ENCODE assay signal across 20 cellular contexts in the genomic region with DNA sequence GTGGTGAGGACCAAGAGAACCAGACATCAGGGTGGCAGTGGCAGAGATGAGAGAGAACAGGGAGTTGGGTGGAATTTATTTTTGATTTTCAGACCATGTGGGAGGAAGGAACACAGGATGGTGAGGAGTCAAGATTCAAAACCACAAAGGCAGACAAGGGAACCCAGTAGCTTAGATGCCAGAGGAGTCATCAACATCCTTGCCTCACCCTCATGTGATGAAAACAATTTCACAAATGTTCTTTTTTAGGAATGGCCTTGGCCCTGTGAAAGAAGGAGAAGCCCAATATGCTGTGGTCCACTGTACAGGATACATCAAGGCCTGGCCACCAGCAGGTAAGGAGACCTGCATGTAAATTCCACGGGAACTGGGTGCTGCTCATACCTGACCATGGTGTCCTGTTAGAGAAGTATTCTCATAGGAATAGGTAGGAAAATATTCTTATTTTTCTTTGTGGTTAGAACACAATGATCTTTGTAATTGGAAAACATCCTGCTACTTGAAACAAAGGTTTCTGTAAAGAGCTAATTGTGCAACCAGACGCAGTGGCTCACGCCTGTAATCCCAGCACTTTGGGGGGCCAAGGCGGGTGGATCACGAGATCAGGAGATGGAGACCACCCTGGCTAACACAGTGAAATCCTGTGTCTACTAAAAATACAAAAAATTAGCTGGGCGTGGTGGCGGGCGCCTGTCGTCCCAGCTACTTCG.
DNase-seq lines count a peak whose midpoint lies in the region; ATAC-seq and TF ChIP-seq lines count a peak whose summit lies in the region.
"Had no signal": no experiment of that assay in that cellular context is flagged by ENCODE, and none has a peak within 500 bp of the region (broad histone marks: within the 10 kb centered on the region; RNA-seq: fewer than 3 reads in every experiment).

No MANE protein-coding gene starts in this region.

- ATAC-seq in WTC11 (no peak), HG02852 (IDR thresholded peaks at IDR 0.05; ENCODE audit: unreplicated experiment) (no peak)
- ATAC-seq: activated naive CD4-positive, alpha-beta T cell treated with anti-CD3 and anti-CD28 coated beads, Interleukin-2, amount 50 U/mL, for 72 hours; T-helper 17 cell had no signal

- H3K9me3 ChIP-seq in MG63: peaks cover 16% of the 10 kb centered on the region; the same call in 1 of the 2 replicates
- H3K9me3 ChIP-seq: BE2C had no signal

- H3K4me3 Mint-ChIP-seq in HFFc6 (peak overlapping the region; percentile 7; the same call in 1 of the 2 replicates), WTC11 (no peak overlapping the region)
- H3K4me3 Mint-ChIP-seq: stimulated activated naive CD8-positive, alpha-beta T cell treated with anti-CD3 and anti-CD28 coated beads, Interleukin-15, Interleukin-2, amounts not matched to agents 100 ng/mL and 50 ng/mL, for 24 hours; T-helper 17 cell had no signal

- CTCF ChIA-PET in WTC11 (lab: Charles Lee): no interaction called here

- H3K27ac Mint-ChIP-seq in HFFc6 (peak overlapping the region; percentile 66), WTC11 (no peak overlapping the region)
- H3K27ac Mint-ChIP-seq: activated naive CD4-positive, alpha-beta T cell treated with anti-CD3 and anti-CD28 coated beads, Interleukin-2, amount 50 U/mL, for 72 hours; stimulated activated naive CD8-positive, alpha-beta T cell treated with anti-CD3 and anti-CD28 coated beads, Interleukin-15, Interleukin-2, amounts not matched to agents 100 ng/mL and 50 ng/mL, for 24 hours; T-helper 17 cell had no signal

- peak overlapping the region; percentile 40 for H3K27ac ChIP-seq in caudate nucleus (ENCODE audit: low read depth, low read length)
- H3K27ac ChIP-seq: HL-60 had no signal

- TF ChIP-seq CTCF in HFFc6 (IDR thresholded peaks at IDR 0.05): no peak
- TF ChIP-seq CTCF in WTC11 (IDR thresholded peaks at IDR 0.05): no peak

- H3K9me3 Mint-ChIP-seq in HFFc6: peaks cover 16% of the 10 kb centered on the region
- peaks cover 25% of the 10 kb centered on the region; the same call in 1 of the 2 replicates for H3K9me3 Mint-ChIP-seq in WTC11

- H3K27me3 Mint-ChIP-seq in HFFc6 (ENCODE audit: insufficient read depth) (peaks cover 2% of the 10 kb centered on the region), WTC11 (ENCODE audit: low read depth) (no peaks in the 10 kb centered on the region)
- H3K27me3 Mint-ChIP-seq: stimulated activated naive CD8-positive, alpha-beta T cell treated with anti-CD3 and anti-CD28 coated beads, Interleukin-15, Interleukin-2, amounts not matched to agents 100 ng/mL and 50 ng/mL, for 24 hours; T-helper 17 cell had no signal

- peaks cover 22% of the 10 kb centered on the region for H3K36me3 ChIP-seq in MG63
- H3K36me3 ChIP-seq: BE2C had no signal

- H3K36me3 Mint-ChIP-seq in HFFc6 (ENCODE audit: low read depth): peaks cover 45% of the 10 kb centered on the region
- peaks cover 9% of the 10 kb centered on the region for H3K36me3 Mint-ChIP-seq in WTC11
- H3K36me3 Mint-ChIP-seq: activated naive CD4-positive, alpha-beta T cell treated with anti-CD3 and anti-CD28 coated beads, Interleukin-2, amount 50 U/mL, for 72 hours had no signal

- POLR2A ChIA-PET in WTC11 (lab: Charles Lee): no interaction called here

- H3K4me3 ChIP-seq in MG63: no peak overlapping the region
- H3K4me3 ChIP-seq: smooth muscle cell had no signal

- DNase-seq in AG08395 (ENCODE audit: low spot score) (peak; percentile 85), HFFc6 (peak; percentile 52), caudate nucleus (lab: John Stamatoyannopoulos, UW) (no peak), myocyte (ENCODE audit: low read depth) (peak; percentile 91), MG63 (no peak), WTC11 (ENCODE audit: low spot score) (no peak)
- no peak for DNase-seq in activated naive CD4-positive, alpha-beta T cell (lab: John Stamatoyannopoulos, UW)
- DNase-seq: activated CD4-positive, alpha-beta T cell treated with anti-CD3 and anti-CD28 coated beads for 1 hour; BE2C; DMS53; erythroblast; NCI-H187 treated with DMSO at 0.1 percent for 48 hours; NCI-H774; RPMI8226; T-helper 17 cell had no signal

- peaks cover 38% of the 10 kb centered on the region for H3K4me1 Mint-ChIP-seq in HFFc6 (ENCODE audit: low read depth)
- H3K4me1 Mint-ChIP-seq in WTC11: no peaks in the 10 kb centered on the region
- H3K4me1 Mint-ChIP-seq: T-helper 17 cell had no signal

- no peaks in the 10 kb centered on the region for H3K27me3 ChIP-seq in MG63
- H3K27me3 ChIP-seq: BE2C had no signal

TF ChIP-seq in WTC11, 78 proteins besides CTCF, POLR2A, EP300 and RAD21 (continues in another document):
- TF ChIP-seq, protein P1, sequence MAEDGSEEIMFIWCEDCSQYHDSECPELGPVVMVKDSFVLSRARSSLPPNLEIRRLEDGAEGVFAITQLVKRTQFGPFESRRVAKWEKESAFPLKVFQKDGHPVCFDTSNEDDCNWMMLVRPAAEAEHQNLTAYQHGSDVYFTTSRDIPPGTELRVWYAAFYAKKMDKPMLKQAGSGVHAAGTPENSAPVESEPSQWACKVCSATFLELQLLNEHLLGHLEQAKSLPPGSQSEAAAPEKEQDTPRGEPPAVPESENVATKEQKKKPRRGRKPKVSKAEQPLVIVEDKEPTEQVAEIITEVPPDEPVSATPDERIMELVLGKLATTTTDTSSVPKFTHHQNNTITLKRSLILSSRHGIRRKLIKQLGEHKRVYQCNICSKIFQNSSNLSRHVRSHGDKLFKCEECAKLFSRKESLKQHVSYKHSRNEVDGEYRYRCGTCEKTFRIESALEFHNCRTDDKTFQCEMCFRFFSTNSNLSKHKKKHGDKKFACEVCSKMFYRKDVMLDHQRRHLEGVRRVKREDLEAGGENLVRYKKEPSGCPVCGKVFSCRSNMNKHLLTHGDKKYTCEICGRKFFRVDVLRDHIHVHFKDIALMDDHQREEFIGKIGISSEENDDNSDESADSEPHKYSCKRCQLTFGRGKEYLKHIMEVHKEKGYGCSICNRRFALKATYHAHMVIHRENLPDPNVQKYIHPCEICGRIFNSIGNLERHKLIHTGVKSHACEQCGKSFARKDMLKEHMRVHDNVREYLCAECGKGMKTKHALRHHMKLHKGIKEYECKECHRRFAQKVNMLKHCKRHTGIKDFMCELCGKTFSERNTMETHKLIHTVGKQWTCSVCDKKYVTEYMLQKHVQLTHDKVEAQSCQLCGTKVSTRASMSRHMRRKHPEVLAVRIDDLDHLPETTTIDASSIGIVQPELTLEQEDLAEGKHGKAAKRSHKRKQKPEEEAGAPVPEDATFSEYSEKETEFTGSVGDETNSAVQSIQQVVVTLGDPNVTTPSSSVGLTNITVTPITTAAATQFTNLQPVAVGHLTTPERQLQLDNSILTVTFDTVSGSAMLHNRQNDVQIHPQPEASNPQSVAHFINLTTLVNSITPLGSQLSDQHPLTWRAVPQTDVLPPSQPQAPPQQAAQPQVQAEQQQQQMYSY (CRISPR knock-in tag; IDR thresholded peaks at IDR 0.05): no peak
- TF ChIP-seq FOXK1 (CRISPR knock-in tag; IDR thresholded peaks at IDR 0.05): no peak
- TF ChIP-seq ZNF263 (CRISPR knock-in tag; IDR thresholded peaks at IDR 0.05; ENCODE audit: low read depth): no peak
- TF ChIP-seq GABPB1 (CRISPR knock-in tag; IDR thresholded peaks at IDR 0.05): no peak
- TF ChIP-seq, protein P2, sequence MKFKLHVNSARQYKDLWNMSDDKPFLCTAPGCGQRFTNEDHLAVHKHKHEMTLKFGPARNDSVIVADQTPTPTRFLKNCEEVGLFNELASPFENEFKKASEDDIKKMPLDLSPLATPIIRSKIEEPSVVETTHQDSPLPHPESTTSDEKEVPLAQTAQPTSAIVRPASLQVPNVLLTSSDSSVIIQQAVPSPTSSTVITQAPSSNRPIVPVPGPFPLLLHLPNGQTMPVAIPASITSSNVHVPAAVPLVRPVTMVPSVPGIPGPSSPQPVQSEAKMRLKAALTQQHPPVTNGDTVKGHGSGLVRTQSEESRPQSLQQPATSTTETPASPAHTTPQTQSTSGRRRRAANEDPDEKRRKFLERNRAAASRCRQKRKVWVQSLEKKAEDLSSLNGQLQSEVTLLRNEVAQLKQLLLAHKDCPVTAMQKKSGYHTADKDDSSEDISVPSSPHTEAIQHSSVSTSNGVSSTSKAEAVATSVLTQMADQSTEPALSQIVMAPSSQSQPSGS (CRISPR knock-in tag; IDR thresholded peaks at IDR 0.05; ENCODE audit: borderline replicate concordance, low read depth): no peak
- no peak for TF ChIP-seq NR2C2 (CRISPR knock-in tag; IDR thresholded peaks at IDR 0.05)
- TF ChIP-seq, protein P3, sequence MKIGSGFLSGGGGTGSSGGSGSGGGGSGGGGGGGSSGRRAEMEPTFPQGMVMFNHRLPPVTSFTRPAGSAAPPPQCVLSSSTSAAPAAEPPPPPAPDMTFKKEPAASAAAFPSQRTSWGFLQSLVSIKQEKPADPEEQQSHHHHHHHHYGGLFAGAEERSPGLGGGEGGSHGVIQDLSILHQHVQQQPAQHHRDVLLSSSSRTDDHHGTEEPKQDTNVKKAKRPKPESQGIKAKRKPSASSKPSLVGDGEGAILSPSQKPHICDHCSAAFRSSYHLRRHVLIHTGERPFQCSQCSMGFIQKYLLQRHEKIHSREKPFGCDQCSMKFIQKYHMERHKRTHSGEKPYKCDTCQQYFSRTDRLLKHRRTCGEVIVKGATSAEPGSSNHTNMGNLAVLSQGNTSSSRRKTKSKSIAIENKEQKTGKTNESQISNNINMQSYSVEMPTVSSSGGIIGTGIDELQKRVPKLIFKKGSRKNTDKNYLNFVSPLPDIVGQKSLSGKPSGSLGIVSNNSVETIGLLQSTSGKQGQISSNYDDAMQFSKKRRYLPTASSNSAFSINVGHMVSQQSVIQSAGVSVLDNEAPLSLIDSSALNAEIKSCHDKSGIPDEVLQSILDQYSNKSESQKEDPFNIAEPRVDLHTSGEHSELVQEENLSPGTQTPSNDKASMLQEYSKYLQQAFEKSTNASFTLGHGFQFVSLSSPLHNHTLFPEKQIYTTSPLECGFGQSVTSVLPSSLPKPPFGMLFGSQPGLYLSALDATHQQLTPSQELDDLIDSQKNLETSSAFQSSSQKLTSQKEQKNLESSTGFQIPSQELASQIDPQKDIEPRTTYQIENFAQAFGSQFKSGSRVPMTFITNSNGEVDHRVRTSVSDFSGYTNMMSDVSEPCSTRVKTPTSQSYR (CRISPR knock-in tag; IDR thresholded peaks at IDR 0.05): no peak

Comparison
In these comparisons a context has a peak if more than half of its experiments do, and no peak if none do; other contexts are left out.
1. DNase-seq: peak in AG08395 (single experiment), HFFc6 (single experiment) and myocyte (single experiment); none in caudate nucleus (0 of 61), MG63 (single experiment), WTC11 (single experiment) and activated naive CD4-positive, alpha-beta T cell (0 of 4).